Comparison of ENCODE assay signal across 8 cellular contexts in the genomic region with DNA sequence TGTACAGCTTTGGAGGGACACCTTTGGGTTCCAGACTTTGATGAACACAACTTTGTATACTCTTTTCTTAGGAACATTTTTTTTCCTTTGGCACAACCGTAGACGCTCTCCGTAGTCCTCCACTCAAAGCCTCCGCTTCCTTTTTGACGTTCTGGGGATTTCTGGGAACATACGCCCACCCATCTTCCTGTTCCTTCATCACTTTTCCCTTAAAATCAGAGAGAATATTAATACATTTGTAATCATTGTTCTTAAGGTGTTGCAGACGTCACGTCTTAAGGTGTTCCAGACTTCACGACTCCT.
DNase-seq lines count a peak whose midpoint lies in the region; ATAC-seq lines count a peak whose summit lies in the region.

No MANE protein-coding gene starts in this region.

- ATAC-seq in activated naive CD8-positive, alpha-beta T cell treated with anti-CD3 and anti-CD28 coated beads, Interleukin-2, amount 50 U/mL, for 24 hours, result no peak
- no peak for ATAC-seq in stimulated activated naive B cell treated with anti-CD40 and anti-IgM and Interleukin-4, amounts not matched to agents 10 μg/mL and 1 μg/mL and 100 μg/mL, for 72 hours (replicated peaks)
- ATAC-seq in HG03025 (IDR thresholded peaks at IDR 0.05; ENCODE audit: low FRiP score, unreplicated experiment), result no peak

- no peaks in the 10 kb centered on the region for H3K9me3 Mint-ChIP-seq in activated naive CD8-positive, alpha-beta T cell treated with anti-CD3 and anti-CD28 coated beads, Interleukin-2, amount 50 U/mL, for 24 hours
- H3K9me3 Mint-ChIP-seq in stimulated activated naive B cell treated with anti-CD40 and anti-IgM and Interleukin-4, amounts not matched to agents 10 μg/mL and 1 μg/mL and 100 μg/mL, for 72 hours, result no peaks in the 10 kb centered on the region

- H3K9ac ChIP-seq in HUES6 (ENCODE audit: low read length) (peak overlapping the region; percentile 60), iPS-15b (ENCODE audit: low read depth, low read length) (peak overlapping the region; percentile 83)

- H3K27ac Mint-ChIP-seq in activated naive CD8-positive, alpha-beta T cell treated with anti-CD3 and anti-CD28 coated beads, Interleukin-2, amount 50 U/mL, for 24 hours, result peak overlapping the region; percentile 86
- H3K27ac Mint-ChIP-seq in stimulated activated naive B cell treated with anti-CD40 and anti-IgM and Interleukin-4, amounts not matched to agents 10 μg/mL and 1 μg/mL and 100 μg/mL, for 72 hours, result peak overlapping the region; percentile 84

- H3K4me1 ChIP-seq in HUES6 (ENCODE audit: control insufficient read depth, insufficient read depth, low read length) (no peaks in the 10 kb centered on the region), iPS-15b (ENCODE audit: control insufficient read depth, insufficient read depth, low read length) (peaks cover 2% of the 10 kb centered on the region)

- H3K27me3 Mint-ChIP-seq in activated naive CD8-positive, alpha-beta T cell treated with anti-CD3 and anti-CD28 coated beads, Interleukin-2, amount 50 U/mL, for 24 hours, result no peaks in the 10 kb centered on the region
- H3K27me3 Mint-ChIP-seq in stimulated activated naive B cell treated with anti-CD40 and anti-IgM and Interleukin-4, amounts not matched to agents 10 μg/mL and 1 μg/mL and 100 μg/mL, for 72 hours, result no peaks in the 10 kb centered on the region

- H3K36me3 Mint-ChIP-seq in activated naive CD8-positive, alpha-beta T cell treated with anti-CD3 and anti-CD28 coated beads, Interleukin-2, amount 50 U/mL, for 24 hours (ENCODE audit: low read depth), result peaks cover 17% of the 10 kb centered on the region
- peaks cover 13 to 21% of the 10 kb centered on the region in 2 donors for H3K36me3 Mint-ChIP-seq in stimulated activated naive B cell treated with anti-CD40 and anti-IgM and Interleukin-4, amounts not matched to agents 10 μg/mL and 1 μg/mL and 100 μg/mL, for 72 hours

- H3K4me1 Mint-ChIP-seq in activated naive CD8-positive, alpha-beta T cell treated with anti-CD3 and anti-CD28 coated beads, Interleukin-2, amount 50 U/mL, for 24 hours, result peaks cover 46% of the 10 kb centered on the region
- peaks cover 25 to 49% of the 10 kb centered on the region in 2 donors for H3K4me1 Mint-ChIP-seq in stimulated activated naive B cell treated with anti-CD40 and anti-IgM and Interleukin-4, amounts not matched to agents 10 μg/mL and 1 μg/mL and 100 μg/mL, for 72 hours

- H3K9me3 ChIP-seq in HUES6 (ENCODE audit: control insufficient read depth, insufficient read depth, low read depth, low read length), result no peaks in the 10 kb centered on the region
- H3K9me3 ChIP-seq in iPS-15b (ENCODE audit: control insufficient read depth, insufficient read depth, low read length), result no peaks in the 10 kb centered on the region

- no peaks in the 10 kb centered on the region for H3K27me3 ChIP-seq in HUES6 (ENCODE audit: control insufficient read depth, insufficient read depth, low read length)
- H3K27me3 ChIP-seq in iPS-15b (ENCODE audit: control insufficient read depth, insufficient read depth, low read length), result no peaks in the 10 kb centered on the region

- H3K4me3 ChIP-seq in HUES6 (ENCODE audit: low read depth, low read length) (peak overlapping the region; percentile 84), iPS-15b (ENCODE audit: low read depth, low read length) (peak overlapping the region; percentile 96)

- H3K36me3 ChIP-seq in HUES6 (ENCODE audit: control insufficient read depth, insufficient read depth, low read length) (0 out of 2 replicates have a peak, but pooled peaks cover 5% of the 10 kb centered on the region), iPS-15b (ENCODE audit: control insufficient read depth, insufficient read depth, low read length) (no peaks in the 10 kb centered on the region)

- DNase-seq in activated naive CD8-positive, alpha-beta T cell treated with anti-CD3 and anti-CD28 coated beads, Interleukin-2, amount 50 U/mL, for 24 hours, result no peak
- no peak for DNase-seq in stimulated activated naive B cell treated with anti-CD40 and anti-IgM and Interleukin-4, amounts not matched to agents 10 μg/mL and 1 μg/mL and 100 μg/mL, for 72 hours
- DNase-seq in NCI-H69 (lab: John Stamatoyannopoulos, UW), result no peak
- DNase-seq in COLO829 (ENCODE audit: low spot score), result no peak
- no peak for DNase-seq in NCI-H1092 treated with DMSO at 0.1 percent for 48 hours (lab: John Stamatoyannopoulos, UW)

- H3K4me3 Mint-ChIP-seq in activated naive CD8-positive, alpha-beta T cell treated with anti-CD3 and anti-CD28 coated beads, Interleukin-2, amount 50 U/mL, for 24 hours, result peak overlapping the region; percentile 100
- peak overlapping the region; percentile 64 to 94 for H3K4me3 Mint-ChIP-seq in stimulated activated naive B cell treated with anti-CD40 and anti-IgM and Interleukin-4, amounts not matched to agents 10 μg/mL and 1 μg/mL and 100 μg/mL, for 72 hours

- no peak overlapping the region for H3K27ac ChIP-seq in HUES6 (ENCODE audit: low read depth, low read length)
